ENCODE assay signal across 1 cellular context in the genomic region with DNA sequence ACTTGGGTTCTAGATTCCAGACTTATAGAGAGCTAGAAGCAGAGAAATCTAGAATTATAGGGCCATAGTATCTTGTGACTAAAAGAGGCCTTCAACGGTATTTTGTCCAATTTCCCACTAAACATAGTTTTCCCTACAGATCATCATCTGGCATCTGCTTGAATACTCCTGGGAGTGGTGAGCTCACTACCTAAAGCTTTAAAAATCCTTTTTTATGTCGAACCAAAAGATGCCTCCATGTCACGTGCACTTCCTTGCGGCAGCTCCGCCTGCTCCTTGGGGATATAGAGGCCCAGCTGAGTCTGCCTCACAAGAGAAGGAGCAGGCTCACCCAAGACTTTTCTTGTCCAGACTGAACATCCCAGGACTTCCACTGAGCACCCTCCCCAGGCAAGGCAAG.
TF ChIP-seq lines count a peak whose summit lies in the region.

No MANE protein-coding gene starts in this region.

TF ChIP-seq in neural cell, 6 proteins besides CTCF, POLR2A, EP300 and RAD21:
- no peak for TF ChIP-seq EZH2 (IDR thresholded peaks at IDR 0.05; ENCODE audit: borderline replicate concordance, insufficient read depth, low read length, poor library complexity, severe bottlenecking)
- TF ChIP-seq MXI1 (conservative IDR thresholded peaks at IDR 0.05; ENCODE audit: poor library complexity, severe bottlenecking) = no peak
- TF ChIP-seq SMC3 (conservative IDR thresholded peaks at IDR 0.05; ENCODE audit: poor library complexity) = no peak
- TF ChIP-seq TAF1 (IDR thresholded peaks at IDR 0.05; ENCODE audit: low read depth) = no peak
- no peak for TF ChIP-seq REST (IDR thresholded peaks at IDR 0.05; ENCODE audit: borderline replicate concordance)
- TF ChIP-seq POLR2AphosphoS5 (IDR thresholded peaks at IDR 0.05) = no peak
